17 cellular contexts compared by ENCODE assay signal in genomic region chrX:298993-299392, GRCh38. TPM values are rescaled to one million over a fixed set of nuclear protein-coding genes. Genes with fewer than 3 reads are reported as not detected.
DNase-seq lines count a peak whose midpoint lies in the region; ATAC-seq and TF ChIP-seq lines count a peak whose summit lies in the region.
"Had no signal": no experiment of that assay in that cellular context is flagged by ENCODE, and none has a peak within 500 bp of the region (broad histone marks: within the 10 kb centered on the region; RNA-seq: fewer than 3 reads in every experiment).

No MANE protein-coding gene starts in this region.

- no peak overlapping the region for H3K4me2 ChIP-seq in neuronal stem cell (ENCODE audit: insufficient read depth, low read length, poor library complexity, severe bottlenecking)
- H3K4me2 ChIP-seq in OCI-LY7 (ENCODE audit: low read length), result no peak overlapping the region
- H3K4me2 ChIP-seq: A549 had no signal

- no TSS peak for BruUV-seq in OCI-LY7 (replicated peaks; lab: Mats Ljungman, UMichigan)

- TF ChIP-seq CTCF in OCI-LY7 (conservative IDR thresholded peaks at IDR 0.05; ENCODE audit: low read length), result no peak

- H3K79me2 ChIP-seq in OCI-LY7 (ENCODE audit: insufficient read depth, low read depth, low read length), result no peaks in the 10 kb centered on the region

- H3K14ac ChIP-seq in neuronal stem cell (ENCODE audit: low read length), result no peak overlapping the region

- no peak overlapping the region for H3K23ac ChIP-seq in neuronal stem cell (ENCODE audit: low read depth, low read length, poor library complexity)

- H4K91ac ChIP-seq in neuronal stem cell (ENCODE audit: low read depth, low read length, poor library complexity), result peak overlapping the region; percentile 40

- POLR2A ChIA-PET in OCI-LY7 (lab: Charles Lee), result no interaction called here

- CTCF ChIA-PET in OCI-LY7 (lab: Charles Lee; ENCODE audit: unreplicated experiment), result no interaction called here

- peaks cover 2 to 7% of the 10 kb centered on the region in 2 donors for H3K9me3 ChIP-seq in neuronal stem cell (replicated peaks in 1 of 2; ENCODE audit: control insufficient read depth in 2 of 2, insufficient read depth in 1 of 2, low read depth in 1 of 2, low read length in 2 of 2)
- H3K9me3 ChIP-seq in OCI-LY7 (ENCODE audit: low read length), result no peaks in the 10 kb centered on the region
- H3K9me3 ChIP-seq: A549, Peyer's patch had no signal

- intact Hi-C loops in left ventricle myocardium superior (cut with micrococcal nuclease), result no loop called here
- intact Hi-C loops in cardiac septum (cut with DNase I), result no loop called here
- intact Hi-C loops in OCI-LY7 (cut with micrococcal nuclease; ENCODE audit: unreplicated experiment), result no loop called here

- H3K9me2 ChIP-seq in OCI-LY7 (ENCODE audit: insufficient read depth, low read length), result no peaks in the 10 kb centered on the region

- ATAC-seq in left ventricle myocardium superior (no peak), esophagus mucosa (peak; percentile 15), GM21360 (IDR thresholded peaks at IDR 0.05; ENCODE audit: unreplicated experiment) (no peak)
- ATAC-seq: A549 had no signal

- H3K79me1 ChIP-seq in neuronal stem cell (ENCODE audit: low read depth, low read length), result no peaks in the 10 kb centered on the region

- DNase-seq in left ventricle myocardium superior, result peak; percentile 23
- DNase-seq in cardiac septum (ENCODE audit: low spot score), result no peak
- DNase-seq in neuronal stem cell (ENCODE audit: low spot score), result no peak
- DNase-seq in NCI-H2196 (lab: John Stamatoyannopoulos, UW; ENCODE audit: unreplicated experiment), result no peak
- no peak for DNase-seq in OCI-LY7 (ENCODE audit: low spot score)
- DNase-seq: DMS79, GM23248, Kasumi-1, NCI-H1694, NCI-H2081, NCI-H2171, NCI-H524 treated with DMSO at 0.1 percent for 48 hours, NCI-H82, Peyer's patch had no signal

- no peaks in the 10 kb centered on the region for H3K27me3 ChIP-seq in neuronal stem cell (ENCODE audit: control insufficient read depth in 3 of 3, insufficient read depth in 3 of 3, low read depth in 1 of 3, low read length in 3 of 3)
- H3K27me3 ChIP-seq: Peyer's patch had no signal

- H4K20me1 ChIP-seq in OCI-LY7 (ENCODE audit: insufficient read depth, low read length), result no peaks in the 10 kb centered on the region

- H3K36me3 ChIP-seq in neuronal stem cell (replicated peaks in 1 of 2; ENCODE audit: control insufficient read depth in 2 of 2, insufficient read depth in 2 of 2, low read length in 2 of 2) (peaks cover 37 to 68% of the 10 kb centered on the region in 2 donors), OCI-LY7 (ENCODE audit: insufficient read depth, low read length) (peaks cover 70% of the 10 kb centered on the region)

- H3K9ac ChIP-seq in neuronal stem cell (ENCODE audit: low read depth, low read length, poor library complexity), result no peak overlapping the region
- H3K9ac ChIP-seq: GM23248 had no signal

- no peak overlapping the region for H3K4me3 ChIP-seq in neuronal stem cell (ENCODE audit: low read length in 2 of 2)
- no peak overlapping the region for H3K4me3 ChIP-seq in OCI-LY7 (ENCODE audit: low read depth, low read length, poor library complexity, severe bottlenecking)
- H3K4me3 ChIP-seq: A549, GM23248, Peyer's patch had no signal

- no CpG with 5 or more reads among the region's 36 CpGs for WGBS in neuronal stem cell (ENCODE audit: extremely low coverage in 2 of 2, insufficient read length in 2 of 2, insufficient replicate concordance in 1 of 2), 2 donors

- no peak overlapping the region for H2BK120ac ChIP-seq in neuronal stem cell (ENCODE audit: low read depth, low read length)

- H3K18ac ChIP-seq in neuronal stem cell (ENCODE audit: low read length), result no peak overlapping the region

- H2BK5ac ChIP-seq in neuronal stem cell (ENCODE audit: low read length), result no peak overlapping the region

- no peak overlapping the region for H3K4ac ChIP-seq in neuronal stem cell (ENCODE audit: low read length)

- no peak overlapping the region for H2BK15ac ChIP-seq in neuronal stem cell (ENCODE audit: low read length)

- H2AFZ ChIP-seq in neuronal stem cell (ENCODE audit: low read length) (no peak overlapping the region), OCI-LY7 (ENCODE audit: low read length) (no peak overlapping the region)
- H2AFZ ChIP-seq: GM23248 had no signal

- H4K8ac ChIP-seq in neuronal stem cell (ENCODE audit: low read depth, low read length), result no peak overlapping the region

- no peak overlapping the region for H3K27ac ChIP-seq in neuronal stem cell (replicated peaks; ENCODE audit: low read length)
- no peak overlapping the region for H3K27ac ChIP-seq in OCI-LY7 (ENCODE audit: low read depth, low read length, poor library complexity, severe bottlenecking)
- H3K27ac ChIP-seq: A549, GM23248, Peyer's patch had no signal

- H3K4me1 ChIP-seq in neuronal stem cell (ENCODE audit: control insufficient read depth in 2 of 2, insufficient read depth in 1 of 2, low read depth in 1 of 2, low read length in 2 of 2) (no peaks in the 10 kb centered on the region), OCI-LY7 (ENCODE audit: insufficient read depth, low read length, poor library complexity, severe bottlenecking) (no peaks in the 10 kb centered on the region)
- H3K4me1 ChIP-seq: A549, Peyer's patch had no signal

- no peak overlapping the region for H2AK5ac ChIP-seq in neuronal stem cell (ENCODE audit: low read depth, low read length)

- H2BK12ac ChIP-seq in neuronal stem cell (ENCODE audit: low read length), result no peak overlapping the region

RNA-seq across cellular contexts. Expression of gene PLCXD1, which starts 17.8 kb away (rescaled TPM):
- total RNA-seq in left ventricle myocardium superior (6.8 TPM), cardiac septum (3.4 TPM), esophagus mucosa (17.8 TPM), OCI-LY7 (2022) (125 and 133 TPM in 2 replicates)
- polyA plus RNA-seq in neuronal stem cell (2013, experiment 1 of 2), result 32.6 TPM
- polyA plus RNA-seq in neuronal stem cell (2013, experiment 2 of 2), result 33.7 TPM
- total RNA-seq in OCI-LY7 (2014; rRNA removed; shearing (Covaris generic)), result 60.1 and 86.0 TPM in 2 replicates

RNA-seq across cellular contexts. Expression of gene GTPBP6, which starts 19.6 kb away (rescaled TPM):
- total RNA-seq in left ventricle myocardium superior (51.9 TPM), cardiac septum (35.3 TPM), esophagus mucosa (35.3 TPM), OCI-LY7 (2022) (53.6 and 53.9 TPM in 2 replicates)
- 42.2 TPM for polyA plus RNA-seq in neuronal stem cell (2013, experiment 1 of 2)
- polyA plus RNA-seq in neuronal stem cell (2013, experiment 2 of 2), result 42.0 TPM
- 36.3 and 40.4 TPM in 2 replicates for total RNA-seq in OCI-LY7 (2014; rRNA removed; shearing (Covaris generic))
